10 cellular contexts compared by ENCODE assay signal in genomic region chr6:122838060-122838780, GRCh38. TPM values are rescaled to one million over a fixed set of nuclear protein-coding genes. Genes with fewer than 3 reads are reported as not detected.
DNase-seq lines count a peak whose midpoint lies in the region; ATAC-seq and TF ChIP-seq lines count a peak whose summit lies in the region.
"Had no signal": no experiment of that assay in that cellular context is flagged by ENCODE, and none has a peak within 500 bp of the region (broad histone marks: within the 10 kb centered on the region; RNA-seq: fewer than 3 reads in every experiment).

No MANE protein-coding gene starts in this region.

- TF ChIP-seq CTCF in Caco-2 (IDR thresholded peaks at IDR 0.05; ENCODE audit: insufficient read depth in 1 of 2, low read depth in 1 of 2, low read length in 1 of 2, severe bottlenecking in 1 of 2, unreplicated experiment in 1 of 2) (peak; percentile 49 to 55), liver (IDR thresholded peaks at IDR 0.05; ENCODE audit: low read depth, low read length, missing input control) (peak; percentile 45), WTC11 (IDR thresholded peaks at IDR 0.05) (no peak)

- no peaks in the 10 kb centered on the region for H3K9me3 ChIP-seq in Caco-2
- no peaks in the 10 kb centered on the region for H3K9me3 ChIP-seq in liver (ENCODE audit: control insufficient read depth in 4 of 4, low read length in 3 of 4)

- DNase-seq in Caco-2 (peak in 1 of 2 experiments; percentile 5), LHCN-M2 (ENCODE audit: low read depth) (peak; percentile 15), amniotic epithelial cell (ENCODE audit: low read depth) (peak; percentile 21), WTC11 (ENCODE audit: low spot score) (no peak)
- DNase-seq in stimulated activated CD4-positive, alpha-beta T cell treated with anti-CD3 and anti-CD28 coated beads, Interleukin-1b, Interleukin-23, amount 100 ng/mL, for 48 hours, result no peak
- DNase-seq: activated naive CD8-positive, alpha-beta T cell treated with anti-CD3 and anti-CD28 coated beads, Interleukin-2, amount 10 ng/mL, durations not matched to agents 7 days and 5 days; NCI-H1048 had no signal

- TF ChIP-seq RAD21 in liver (IDR thresholded peaks at IDR 0.05), result peak; percentile 81

- no peak overlapping the region for H3K4me3 Mint-ChIP-seq in Caco-2 (ENCODE audit: unreplicated experiment)
- no peak overlapping the region for H3K4me3 Mint-ChIP-seq in WTC11
- H3K4me3 Mint-ChIP-seq: activated naive CD8-positive, alpha-beta T cell treated with anti-CD3 and anti-CD28 coated beads, Interleukin-2, amount 10 ng/mL, durations not matched to agents 7 days and 5 days had no signal

- H3K4me3 ChIP-seq in Caco-2 (ENCODE audit: low read depth, low read length) (no peak overlapping the region), liver (ENCODE audit: low read depth in 1 of 3, low read length in 3 of 3) (no peak overlapping the region)

- POLR2A ChIA-PET in Caco-2 (lab: Charles Lee) (no interaction called here), WTC11 (lab: Charles Lee) (no interaction called here)

- no peaks in the 10 kb centered on the region for H3K9me3 Mint-ChIP-seq in Caco-2 (ENCODE audit: unreplicated experiment)
- no peaks in the 10 kb centered on the region for H3K9me3 Mint-ChIP-seq in WTC11
- H3K9me3 Mint-ChIP-seq: activated naive CD8-positive, alpha-beta T cell treated with anti-CD3 and anti-CD28 coated beads, Interleukin-2, amount 10 ng/mL, durations not matched to agents 7 days and 5 days had no signal

- no peak overlapping the region for H3K9ac ChIP-seq in liver (ENCODE audit: low read depth in 1 of 2, low read length in 2 of 2)

- peaks cover 9% of the 10 kb centered on the region for H3K4me1 ChIP-seq in Caco-2
- peaks cover 0 to 5% (median 0%) of the 10 kb centered on the region in 4 donors for H3K4me1 ChIP-seq in liver (ENCODE audit: control insufficient read depth in 4 of 4, insufficient read depth in 4 of 4, low read length in 3 of 4)

- H3K36me3 ChIP-seq in Caco-2 (ENCODE audit: control insufficient read depth, insufficient read depth, low read length) (no peaks in the 10 kb centered on the region), liver (ENCODE audit: control insufficient read depth in 4 of 4, insufficient read depth in 3 of 4, low read depth in 1 of 4, low read length in 3 of 4) (no peaks in the 10 kb centered on the region)

- no TSS peak for BruUV-seq in Caco-2 (replicated peaks; lab: Mats Ljungman, UMichigan)

- no peaks in the 10 kb centered on the region for H3K27me3 Mint-ChIP-seq in Caco-2 (ENCODE audit: insufficient read depth, unreplicated experiment)
- H3K27me3 Mint-ChIP-seq in WTC11 (ENCODE audit: low read depth), result peaks cover 8% of the 10 kb centered on the region; the same call in 1 of the 2 replicates

- H3K27me3 ChIP-seq in Caco-2 (replicated peaks; ENCODE audit: control insufficient read depth, insufficient read depth, low read length) (no peaks in the 10 kb centered on the region), liver (ENCODE audit: control insufficient read depth in 4 of 4, insufficient read depth in 4 of 4, low read length in 3 of 4) (no peaks in the 10 kb centered on the region)

- 89% methylated on average over 3 of the region's 3 CpGs for WGBS in liver

- H3K4me1 Mint-ChIP-seq in Caco-2 (ENCODE audit: low read depth, unreplicated experiment) (peaks cover 10% of the 10 kb centered on the region), WTC11 (peaks cover 30% of the 10 kb centered on the region)
- H3K4me1 Mint-ChIP-seq: activated naive CD8-positive, alpha-beta T cell treated with anti-CD3 and anti-CD28 coated beads, Interleukin-2, amount 10 ng/mL, durations not matched to agents 7 days and 5 days had no signal

- H3K27ac Mint-ChIP-seq in Caco-2 (ENCODE audit: unreplicated experiment), result no peak overlapping the region
- no peak overlapping the region for H3K27ac Mint-ChIP-seq in WTC11
- H3K27ac Mint-ChIP-seq: activated naive CD8-positive, alpha-beta T cell treated with anti-CD3 and anti-CD28 coated beads, Interleukin-2, amount 10 ng/mL, durations not matched to agents 7 days and 5 days had no signal

- H3K36me3 Mint-ChIP-seq in Caco-2 (ENCODE audit: insufficient read depth, unreplicated experiment), result no peaks in the 10 kb centered on the region
- no peaks in the 10 kb centered on the region for H3K36me3 Mint-ChIP-seq in WTC11
- H3K36me3 Mint-ChIP-seq: activated naive CD8-positive, alpha-beta T cell treated with anti-CD3 and anti-CD28 coated beads, Interleukin-2, amount 10 ng/mL, durations not matched to agents 7 days and 5 days had no signal

- no peak overlapping the region for H3K27ac ChIP-seq in liver (ENCODE audit: low read depth in 1 of 2, low read length in 2 of 2)

- CTCF ChIA-PET in Caco-2 (lab: Charles Lee), result interaction anchor here (1.1 to 2.7 kb wide), 9 partner anchors 14 to 346 kb away, joined by 3 to 51 read pairs (median 7); partner anchors contain the start of genes PKIB and SMPDL3A
- CTCF ChIA-PET in WTC11 (lab: Charles Lee), result interaction anchor here (0.7 to 2.7 kb wide), 20 partner anchors 9 to 877 kb away, joined by 3 to 74 read pairs (median 6); partner anchors contain the start of genes FABP7, PKIB and SMPDL3A

- ATAC-seq in WTC11, result no peak
- no peak for ATAC-seq in GM18868 (IDR thresholded peaks at IDR 0.05; ENCODE audit: unreplicated experiment)
- no peak for ATAC-seq in esophagus mucosa

- intact Hi-C loops in Caco-2 (cut with micrococcal nuclease; ENCODE audit: unreplicated experiment), result loop anchor here (1.0 to 2.0 kb wide), 2 partner anchors 94 to 345 kb away; no protein-coding TSS in a partner anchor

TF ChIP-seq in liver, 16 proteins besides CTCF, POLR2A, EP300 and RAD21 (continues in another document):
- TF ChIP-seq FOXA1 (IDR thresholded peaks at IDR 0.05) (no peak), FOXA2 (IDR thresholded peaks at IDR 0.05) (no peak), EGR1 (IDR thresholded peaks at IDR 0.05; ENCODE audit: low read depth in 2 of 2) (no peak), ZBTB33 (IDR thresholded peaks at IDR 0.05) (no peak), RXRA (IDR thresholded peaks at IDR 0.05) (no peak)
- TF ChIP-seq, protein P1, sequence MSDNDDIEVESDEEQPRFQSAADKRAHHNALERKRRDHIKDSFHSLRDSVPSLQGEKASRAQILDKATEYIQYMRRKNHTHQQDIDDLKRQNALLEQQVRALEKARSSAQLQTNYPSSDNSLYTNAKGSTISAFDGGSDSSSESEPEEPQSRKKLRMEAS (IDR thresholded peaks at IDR 0.05), result no peak
- TF ChIP-seq, protein P2, sequence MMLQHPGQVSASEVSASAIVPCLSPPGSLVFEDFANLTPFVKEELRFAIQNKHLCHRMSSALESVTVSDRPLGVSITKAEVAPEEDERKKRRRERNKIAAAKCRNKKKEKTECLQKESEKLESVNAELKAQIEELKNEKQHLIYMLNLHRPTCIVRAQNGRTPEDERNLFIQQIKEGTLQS (IDR thresholded peaks at IDR 0.05), result no peak

TF ChIP-seq in WTC11, 78 proteins besides CTCF, POLR2A, EP300 and RAD21 (continues in another document):
- TF ChIP-seq IRF2 (CRISPR knock-in tag; IDR thresholded peaks at IDR 0.05; ENCODE audit: borderline replicate concordance, low read depth) (no peak), RELA (CRISPR knock-in tag; IDR thresholded peaks at IDR 0.05; ENCODE audit: borderline replicate concordance) (no peak), SMAD3 (CRISPR knock-in tag; IDR thresholded peaks at IDR 0.05; ENCODE audit: borderline replicate concordance) (no peak), TP53 (CRISPR knock-in tag; IDR thresholded peaks at IDR 0.05) (no peak), NR2C2 (CRISPR knock-in tag; IDR thresholded peaks at IDR 0.05) (no peak), KAT7 (CRISPR knock-in tag; IDR thresholded peaks at IDR 0.05; ENCODE audit: borderline replicate concordance) (no peak), OVOL2 (CRISPR knock-in tag; IDR thresholded peaks at IDR 0.05; ENCODE audit: borderline replicate concordance) (no peak), MLX (CRISPR knock-in tag; IDR thresholded peaks at IDR 0.05) (no peak)
- TF ChIP-seq, protein P3, sequence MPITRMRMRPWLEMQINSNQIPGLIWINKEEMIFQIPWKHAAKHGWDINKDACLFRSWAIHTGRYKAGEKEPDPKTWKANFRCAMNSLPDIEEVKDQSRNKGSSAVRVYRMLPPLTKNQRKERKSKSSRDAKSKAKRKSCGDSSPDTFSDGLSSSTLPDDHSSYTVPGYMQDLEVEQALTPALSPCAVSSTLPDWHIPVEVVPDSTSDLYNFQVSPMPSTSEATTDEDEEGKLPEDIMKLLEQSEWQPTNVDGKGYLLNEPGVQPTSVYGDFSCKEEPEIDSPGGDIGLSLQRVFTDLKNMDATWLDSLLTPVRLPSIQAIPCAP (CRISPR knock-in tag; IDR thresholded peaks at IDR 0.05), result no peak

RNA-seq across cellular contexts. Expression of gene SMPDL3A, which starts 49.2 kb away (rescaled TPM):
- 20.4 and 21.7 TPM in 2 replicates for total RNA-seq in Caco-2 (2022)
- total RNA-seq in LHCN-M2 (2014; rRNA removed), result 10.0 and 13.4 TPM in 2 replicates
- 3.4 TPM for polyA plus RNA-seq in LHCN-M2 (2012)
- total RNA-seq in liver, result 10 to 100 TPM; 17.3 to 27.4 TPM
- polyA plus RNA-seq in liver, result 10 to 100 TPM; 37.3 to 61.4 TPM
- total RNA-seq in WTC11 (2021), result 2.0 to 2.8 TPM (median 2.1 TPM) in 3 replicates
- 11.8 TPM for total RNA-seq in esophagus mucosa

RNA-seq across cellular contexts. Expression of gene FABP7, which starts 58.7 kb away (rescaled TPM):
- total RNA-seq in Caco-2 (2022), result 0.63 TPM in 1 of 2 replicates, not detected in the other
- not detected in 2 replicates for total RNA-seq in LHCN-M2 (2014; rRNA removed)
- polyA plus RNA-seq in LHCN-M2 (2012), result not detected
- not detected for total RNA-seq in liver
- not detected for polyA plus RNA-seq in liver
- 5.9 to 7.2 TPM (median 7.0 TPM) in 3 replicates for total RNA-seq in WTC11 (2021)
- total RNA-seq in esophagus mucosa, result not detected
- total RNA-seq: activated naive CD8-positive, alpha-beta T cell treated with anti-CD3 and anti-CD28 coated beads, Interleukin-2, amount 10 ng/mL, durations not matched to agents 7 days and 5 days had no signal

Comparison
In these comparisons a context has a peak if more than half of its experiments do, and no peak if none do; other contexts are left out.
1. DNase-seq: peak in LHCN-M2 (single experiment) and amniotic epithelial cell (single experiment); none in WTC11 (single experiment) and stimulated activated CD4-positive, alpha-beta T cell treated with anti-CD3 and anti-CD28 coated beads, Interleukin-1b, Interleukin-23, amount 100 ng/mL, for 48 hours (single experiment).